ENCODE assay signal across 10 cellular contexts in the genomic region with DNA sequence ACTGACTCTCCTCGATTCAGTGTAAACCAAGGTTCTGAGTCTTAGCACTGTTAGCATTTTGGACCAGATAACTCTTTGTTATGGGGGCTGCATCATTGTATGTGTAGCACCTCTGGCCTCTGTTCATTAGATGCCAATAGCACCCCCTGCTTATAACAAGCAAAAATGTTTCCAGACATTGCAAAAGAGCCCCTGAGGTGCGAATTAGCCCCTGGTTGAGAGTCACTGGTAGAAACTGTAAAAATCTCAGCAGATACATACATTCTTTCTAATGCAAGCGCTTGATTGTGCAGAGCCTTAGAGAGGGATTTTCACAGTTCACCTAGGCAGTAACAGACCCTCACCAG. TPM values are rescaled to one million over a fixed set of nuclear protein-coding genes. Genes with fewer than 3 reads are reported as not detected.
DNase-seq lines count a peak whose midpoint lies in the region; ATAC-seq, FAIRE-seq and TF ChIP-seq lines count a peak whose summit lies in the region.
"Had no signal": no experiment of that assay in that cellular context is flagged by ENCODE, and none has a peak within 500 bp of the region (broad histone marks: within the 10 kb centered on the region; RNA-seq: fewer than 3 reads in every experiment).

No MANE protein-coding gene starts in this region.

- no peak overlapping the region for H2BK20ac ChIP-seq in IMR-90 (ENCODE audit: low read depth, low read length)

- DNase-seq in IMR-90 = no peak
- DNase-seq in activated CD8-positive, alpha-beta T cell treated with anti-CD3 and anti-CD28 coated beads, Interleukin-2, amount 10 ng/mL, durations not matched to agents 7 days and 5 days = no peak
- no peak for DNase-seq in kidney
- no peak for DNase-seq in smooth muscle cell (lab: John Stamatoyannopoulos, UW; ENCODE audit: unreplicated experiment)
- DNase-seq in NCI-H446 (lab: John Stamatoyannopoulos, UW) = no peak
- DNase-seq in H54 (ENCODE audit: insufficient read length, low spot score) = no peak
- DNase-seq in NCI-H187 (lab: John Stamatoyannopoulos, UW) = no peak
- DNase-seq: activated CD4-positive, alpha-beta T cell treated with anti-CD3 and anti-CD28 coated beads, Interleukin-2, amount 50 U/mL, for 1 hour; nephron progenitor cell had no signal

- TF ChIP-seq CTCF in IMR-90 (conservative IDR thresholded peaks at IDR 0.05; ENCODE audit: low read depth, low read length) (no peak), kidney (IDR thresholded peaks at IDR 0.05; ENCODE audit: borderline replicate concordance, extremely low read depth, insufficient read depth) (no peak), smooth muscle cell (IDR thresholded peaks at IDR 0.05; ENCODE audit: borderline replicate concordance, insufficient read depth, poor library complexity, severe bottlenecking) (no peak)

- H3K4me1 ChIP-seq in IMR-90 (ENCODE audit: control insufficient read depth, insufficient read depth, low read length) (peaks cover 15% of the 10 kb centered on the region), kidney (ENCODE audit: control insufficient read depth in 1 of 2, insufficient read depth in 1 of 2, low read depth in 1 of 2, low read length in 2 of 2) (peaks cover 0 to 12% of the 10 kb centered on the region in 2 donors), smooth muscle cell (ENCODE audit: low read depth) (no peaks in the 10 kb centered on the region)

- no TSS peak for BruUV-seq in IMR-90 (replicated peaks; lab: Mats Ljungman, UMichigan)

- H3K4ac ChIP-seq in IMR-90 (ENCODE audit: low read depth, low read length) = no peak overlapping the region

- POLR2A ChIA-PET in IMR-90 (lab: Charles Lee; ENCODE audit: unreplicated experiment) = no interaction called here
- POLR2A ChIA-PET in activated CD8-positive, alpha-beta T cell treated with anti-CD3 and anti-CD28 coated beads, Interleukin-2, amount 10 ng/mL, durations not matched to agents 7 days and 5 days (lab: Charles Lee) = no interaction called here

- TF ChIP-seq POLR2A in IMR-90 (IDR thresholded peaks at IDR 0.05; ENCODE audit: low read depth, low read length) (no peak), H54 (IDR thresholded peaks at IDR 0.05; ENCODE audit: low read depth, low read length) (no peak)

- no peak for FAIRE-seq in kidney (lab: Jason Lieb, UNC)
- no peak for FAIRE-seq in H54 (lab: Jason Lieb, UNC)

- no peak overlapping the region for H3K18ac ChIP-seq in IMR-90 (ENCODE audit: low read depth, low read length)

- H3K9me3 Mint-ChIP-seq in activated CD8-positive, alpha-beta T cell treated with anti-CD3 and anti-CD28 coated beads, Interleukin-2, amount 10 ng/mL, durations not matched to agents 7 days and 5 days (ENCODE audit: insufficient read depth) = no peaks in the 10 kb centered on the region
- H3K9me3 Mint-ChIP-seq: nephron progenitor cell had no signal

- no peak overlapping the region for H2AK9ac ChIP-seq in IMR-90 (replicated peaks; ENCODE audit: low read depth, low read length, poor library complexity)

- H3K4me3 ChIP-seq in IMR-90 (ENCODE audit: insufficient read depth, low read depth, low read length) (peak overlapping the region; percentile 35; the same call in 1 of the 2 replicates), kidney (ENCODE audit: low read length in 2 of 2) (peak overlapping the region; percentile 7 to 54), smooth muscle cell (no peak overlapping the region)

- H3K27me3 ChIP-seq in IMR-90 (ENCODE audit: control insufficient read depth, insufficient read depth, low read length) (no peaks in the 10 kb centered on the region), smooth muscle cell (ENCODE audit: low read depth) (peaks cover 9% of the 10 kb centered on the region)

- H3K4me1 Mint-ChIP-seq in activated CD8-positive, alpha-beta T cell treated with anti-CD3 and anti-CD28 coated beads, Interleukin-2, amount 10 ng/mL, durations not matched to agents 7 days and 5 days (ENCODE audit: low read depth) = peaks cover 71% of the 10 kb centered on the region

- in situ Hi-C loops in IMR-90 (cut with MboI; ENCODE audit: low sequenced_read_pairs) = loop anchor here (10.0 kb wide), 1 partner anchor 166 kb away; no protein-coding TSS in a partner anchor

- H3K14ac ChIP-seq in IMR-90 (replicated peaks; ENCODE audit: low read depth, low read length) = peak overlapping the region; percentile 42

- ATAC-seq in IMR-90 (ENCODE audit: low read depth) = no peak
- no peak for ATAC-seq in activated CD8-positive, alpha-beta T cell treated with anti-CD3 and anti-CD28 coated beads, Interleukin-2, amount 10 ng/mL, durations not matched to agents 7 days and 5 days
- no peak for ATAC-seq in GM21786 (IDR thresholded peaks at IDR 0.05; ENCODE audit: unreplicated experiment)

- H3K4me3 Mint-ChIP-seq in activated CD8-positive, alpha-beta T cell treated with anti-CD3 and anti-CD28 coated beads, Interleukin-2, amount 10 ng/mL, durations not matched to agents 7 days and 5 days = peak overlapping the region; percentile 78

- TF ChIP-seq RAD21 in IMR-90 (IDR thresholded peaks at IDR 0.05; ENCODE audit: low read length) = no peak

- H4K20me1 ChIP-seq in IMR-90 (ENCODE audit: insufficient read depth, low read length) (peaks cover 6% of the 10 kb centered on the region; the same call in 1 of the 2 replicates), smooth muscle cell (ENCODE audit: low read depth) (no peaks in the 10 kb centered on the region)

- no peak overlapping the region for H4K91ac ChIP-seq in IMR-90 (ENCODE audit: insufficient read depth, low read depth, low read length)

- no peak overlapping the region for H2BK15ac ChIP-seq in IMR-90 (ENCODE audit: low read depth, low read length)

- no peak overlapping the region for H4K8ac ChIP-seq in IMR-90 (ENCODE audit: low read depth in 2 of 2, low read length in 2 of 2)

- intact Hi-C loops in IMR-90 (cut with micrococcal nuclease) (loop anchor here (5.0 kb wide), 3 partner anchors 83 to 298 kb away; no protein-coding TSS in a partner anchor), kidney (cut with DNase I) (no loop called here)

- H3K79me1 ChIP-seq in IMR-90 (ENCODE audit: low read depth in 1 of 2, low read length in 2 of 2) = peaks cover 24 to 52% of the 10 kb centered on the region in 2 experiments

- no peak overlapping the region for H3K23ac ChIP-seq in IMR-90 (ENCODE audit: low read depth, low read length)

- H4K5ac ChIP-seq in IMR-90 (ENCODE audit: low read depth, low read length) = no peak overlapping the region

- H2AFZ ChIP-seq in IMR-90 (replicated peaks; ENCODE audit: low read length, poor library complexity) (no peak overlapping the region), smooth muscle cell (ENCODE audit: low read depth) (no peak overlapping the region)

- no peaks in the 10 kb centered on the region for H3K36me3 Mint-ChIP-seq in activated CD8-positive, alpha-beta T cell treated with anti-CD3 and anti-CD28 coated beads, Interleukin-2, amount 10 ng/mL, durations not matched to agents 7 days and 5 days (ENCODE audit: low read depth)

- H2AK5ac ChIP-seq in IMR-90 (ENCODE audit: low read depth, low read length) = no peak overlapping the region

- peaks cover 54% of the 10 kb centered on the region for H3K27me3 Mint-ChIP-seq in activated CD8-positive, alpha-beta T cell treated with anti-CD3 and anti-CD28 coated beads, Interleukin-2, amount 10 ng/mL, durations not matched to agents 7 days and 5 days (ENCODE audit: low read depth)

- no peaks in the 10 kb centered on the region for H3K36me3 ChIP-seq in IMR-90 (ENCODE audit: control insufficient read depth, insufficient read depth, low read length)
- no peaks in the 10 kb centered on the region for H3K36me3 ChIP-seq in kidney (ENCODE audit: control insufficient read depth in 1 of 2, insufficient read depth in 2 of 2, low read length in 2 of 2)
- no peaks in the 10 kb centered on the region for H3K36me3 ChIP-seq in smooth muscle cell (ENCODE audit: low read depth)

- WGBS in IMR-90 (ENCODE audit: extremely low coverage in 2 of 2, insufficient read length in 1 of 2), 2 experiments = no CpG with 5 or more reads among the region's 3 CpGs
- WGBS in smooth muscle cell (ENCODE audit: low lambda C conversion rate) = 93% methylated on average over 3 of the region's 3 CpGs

- H3K9me1 ChIP-seq in IMR-90 (ENCODE audit: insufficient read depth, low read length) = peaks cover 32% of the 10 kb centered on the region

- H3K9ac ChIP-seq in IMR-90 (ENCODE audit: low read depth, low read length) = no peak overlapping the region
- H3K9ac ChIP-seq in kidney (ENCODE audit: low read length in 2 of 2) = no peak overlapping the region
- H3K9ac ChIP-seq in smooth muscle cell (ENCODE audit: low read depth) = no peak overlapping the region

- H3K27ac Mint-ChIP-seq in activated CD8-positive, alpha-beta T cell treated with anti-CD3 and anti-CD28 coated beads, Interleukin-2, amount 10 ng/mL, durations not matched to agents 7 days and 5 days = no peak overlapping the region
- H3K27ac Mint-ChIP-seq: nephron progenitor cell had no signal

- no peak overlapping the region for H2BK120ac ChIP-seq in IMR-90 (ENCODE audit: low read depth, low read length)

- H3K79me2 ChIP-seq in smooth muscle cell (ENCODE audit: low read depth) = no peaks in the 10 kb centered on the region

- H2BK5ac ChIP-seq in IMR-90 (ENCODE audit: low read depth, low read length, poor library complexity, severe bottlenecking) = no peak overlapping the region

- H3F3A ChIP-seq in smooth muscle cell (ENCODE audit: low read depth) = no peaks in the 10 kb centered on the region

- no peaks in the 10 kb centered on the region for H3K9me3 ChIP-seq in IMR-90 (ENCODE audit: control insufficient read depth, insufficient read depth, low read length)
- no peaks in the 10 kb centered on the region for H3K9me3 ChIP-seq in kidney (ENCODE audit: control insufficient read depth in 1 of 2, low read length in 2 of 2)
- no peaks in the 10 kb centered on the region for H3K9me3 ChIP-seq in smooth muscle cell (replicated peaks; ENCODE audit: low read depth)

- no peak overlapping the region for H3K56ac ChIP-seq in IMR-90 (ENCODE audit: extremely low read depth, insufficient read depth, low read length)

- CTCF ChIA-PET in IMR-90 (lab: Yijun Ruan, JAX) = interaction anchor here (1.1 to 2.3 kb wide), 5 partner anchors 9 to 285 kb away, joined by 3 to 10 read pairs (median 5); no protein-coding TSS in a partner anchor
- CTCF ChIA-PET in activated CD8-positive, alpha-beta T cell treated with anti-CD3 and anti-CD28 coated beads, Interleukin-2, amount 10 ng/mL, durations not matched to agents 7 days and 5 days (lab: Charles Lee) = interaction anchor here (0.9 to 3.9 kb wide), 7 partner anchors 9 to 167 kb away, joined by 3 to 21 read pairs (median 4); no protein-coding TSS in a partner anchor

- H3K4me2 ChIP-seq in IMR-90 (ENCODE audit: low read depth, low read length) = peak overlapping the region; percentile 89
- H3K4me2 ChIP-seq in smooth muscle cell = peak overlapping the region; percentile 66

- dilution Hi-C loops in IMR-90 (cut with HindIII; ENCODE audit: low sequenced_read_pairs, unreplicated experiment) = no loop called here

- no peak overlapping the region for H3K27ac ChIP-seq in IMR-90 (ENCODE audit: insufficient read depth, low read length)
- H3K27ac ChIP-seq in kidney (ENCODE audit: low read depth in 2 of 2, low read length in 2 of 2) = no peak overlapping the region
- H3K27ac ChIP-seq in smooth muscle cell (ENCODE audit: low read depth) = no peak overlapping the region

RNA-seq across cellular contexts. Expression of gene ADRB2, which starts 2.8 kb away (rescaled TPM):
- total RNA-seq in IMR-90 (2012; rRNA removed) = 3.4 and 4.4 TPM in 2 replicates
- polyA plus RNA-seq in IMR-90 (2012; rRNA removed) = 1.6 and 2.7 TPM in 2 replicates
- polyA plus RNA-seq in IMR-90 (2012; cell fraction: cytosol; rRNA removed) = 1.6 and 1.9 TPM in 2 replicates
- 2.0 and 2.4 TPM in 2 replicates for polyA plus RNA-seq in IMR-90 (2012; cell fraction: nucleus; rRNA removed; ENCODE audit: low replicate concordance)
- 1 to 10 TPM; 2.2 to 2.3 TPM for total RNA-seq in activated CD8-positive, alpha-beta T cell treated with anti-CD3 and anti-CD28 coated beads, Interleukin-2, amount 10 ng/mL, durations not matched to agents 7 days and 5 days
- 5.0 TPM for total RNA-seq in kidney
- polyA plus RNA-seq in kidney (ENCODE audit: insufficient read depth, low read depth, low replicate concordance) = 0.92 TPM
- 1.9 TPM in 2 replicates for total RNA-seq in smooth muscle cell
- 1.7 and 1.9 TPM in 2 replicates for polyA plus RNA-seq in smooth muscle cell
